1 cellular context compared by ENCODE assay signal in genomic region chr17:73341350-73342056, GRCh38.
TF ChIP-seq lines count a peak whose summit lies in the region.

No MANE protein-coding gene starts in this region.

TF ChIP-seq in A549, 52 proteins besides CTCF, POLR2A, EP300 and RAD21 (continued from another document):
- no peak for TF ChIP-seq KDM1A (IDR thresholded peaks at IDR 0.05; ENCODE audit: low read depth)
TF ChIP-seq in A549: peak in this region for 4.
